ENCODE assay signal across 20 cellular contexts in the genomic region with DNA sequence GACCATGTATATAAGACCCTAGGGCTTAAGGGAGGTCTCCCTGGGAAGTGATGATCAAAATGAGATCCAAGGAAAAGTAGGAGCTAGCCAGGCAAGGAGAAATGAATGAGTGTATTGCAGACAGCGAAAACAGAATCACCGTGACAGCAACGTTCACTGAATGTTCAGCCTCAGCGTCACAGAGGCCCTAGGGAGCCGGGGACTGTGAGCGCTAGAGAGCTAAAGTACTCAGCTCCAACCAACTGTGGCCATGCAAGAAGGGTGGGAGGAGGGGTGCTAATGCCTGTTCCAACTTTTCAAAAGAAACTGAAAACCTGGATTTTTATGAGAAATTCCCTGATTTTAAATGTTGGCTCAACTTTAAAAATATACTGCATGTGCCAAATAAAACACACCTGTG.
"Had no signal": no experiment of that assay in that cellular context is flagged by ENCODE, and none has a peak within 500 bp of the region (broad histone marks: within the 10 kb centered on the region; RNA-seq: fewer than 3 reads in every experiment).

No MANE protein-coding gene starts in this region.

- H3K9me3 ChIP-seq: colonic mucosa, sigmoid colon, tibial artery had no signal

- H3K79me2 ChIP-seq: parathyroid adenoma had no signal

- H3K27me3 Mint-ChIP-seq: activated naive CD8-positive, alpha-beta T cell treated with anti-CD3 and anti-CD28 coated beads, Interleukin-2, amount 50 U/mL, for 24 hours had no signal

- H3K27me3 ChIP-seq: colonic mucosa had no signal

- DNase-seq: activated CD4-positive, alpha-beta T cell treated with anti-CD3 and anti-CD28 coated beads for 4 hours; activated CD8-positive, alpha-beta T cell treated with anti-CD3 and anti-CD28 coated beads for 36 hours; activated naive CD4-positive, alpha-beta T cell treated with anti-CD3 and anti-CD28 coated beads for 36 hours; activated naive CD8-positive, alpha-beta T cell treated with anti-CD3 and anti-CD28 coated beads, Interleukin-2, amount 50 U/mL, for 24 hours; activated T-cell treated with anti-CD3 and anti-CD28 coated beads, Interleukin-2, amount 50 U/mL, for 1 hour; anterior cingulate cortex; caudate nucleus; colonic mucosa; foreskin melanocyte; hypothalamus; islet precursor cell; sigmoid colon; stimulated activated CD4-positive, alpha-beta T cell treated with anti-CD3 and anti-CD28 coated beads, Interleukin-4, amount 100 ng/mL, for 24 hours; stimulated activated naive CD4-positive, alpha-beta T cell; T-helper 2 cell; tibial artery; WERI-Rb-1 had no signal

- H3K27ac Mint-ChIP-seq: activated CD8-positive, alpha-beta T cell treated with anti-CD3 and anti-CD28 coated beads for 36 hours; activated naive CD4-positive, alpha-beta T cell treated with anti-CD3 and anti-CD28 coated beads for 36 hours; brain had no signal

- H3K9ac ChIP-seq: parathyroid adenoma had no signal

- H2AFZ ChIP-seq: parathyroid adenoma had no signal

- H3K4me3 ChIP-seq: colonic mucosa, sigmoid colon, tibial artery had no signal

- H3K4me3 Mint-ChIP-seq: activated CD8-positive, alpha-beta T cell treated with anti-CD3 and anti-CD28 coated beads for 36 hours; activated naive CD4-positive, alpha-beta T cell treated with anti-CD3 and anti-CD28 coated beads for 36 hours; activated naive CD8-positive, alpha-beta T cell treated with anti-CD3 and anti-CD28 coated beads, Interleukin-2, amount 50 U/mL, for 24 hours; brain had no signal

- H3K36me3 ChIP-seq: colonic mucosa, sigmoid colon, tibial artery, WERI-Rb-1 had no signal

- H3K27ac ChIP-seq: colonic mucosa, parathyroid adenoma, sigmoid colon, tibial artery, WERI-Rb-1 had no signal

- H3K4me1 ChIP-seq: colonic mucosa, parathyroid adenoma had no signal

- H3K36me3 Mint-ChIP-seq: brain had no signal

- H3K9me3 Mint-ChIP-seq: activated CD8-positive, alpha-beta T cell treated with anti-CD3 and anti-CD28 coated beads for 36 hours; activated naive CD4-positive, alpha-beta T cell treated with anti-CD3 and anti-CD28 coated beads for 36 hours; activated naive CD8-positive, alpha-beta T cell treated with anti-CD3 and anti-CD28 coated beads, Interleukin-2, amount 50 U/mL, for 24 hours; activated T-helper 2 cell treated with anti-CD3 and anti-CD28 coated beads, Interferon-gamma antibody, Interleukin-2, Interleukin-4, amounts not matched to agents 10 μg/mL and 5 μg/mL and 100 μg/mL, durations not matched to agents 14 hours and 24 hours and 36 hours had no signal
